15 cellular contexts compared by ENCODE assay signal in genomic region chr1:151050051-151050688, GRCh38. TPM values are rescaled to one million over a fixed set of nuclear protein-coding genes. Genes with fewer than 3 reads are reported as not detected.
DNase-seq lines count a peak whose midpoint lies in the region; ATAC-seq, FAIRE-seq and TF ChIP-seq lines count a peak whose summit lies in the region.
"Had no signal": no experiment of that assay in that cellular context is flagged by ENCODE, and none has a peak within 500 bp of the region (broad histone marks: within the 10 kb centered on the region; RNA-seq: fewer than 3 reads in every experiment).

No MANE protein-coding gene starts in this region.

- POLR2A ChIA-PET in naive thymus-derived CD8-positive, alpha-beta T cell (lab: Charles Lee) = interaction anchor here (0.6 to 9.7 kb wide), 11 partner anchors 7 to 140 kb away, joined by 3 to 264 read pairs (median 3); partner anchors contain the start of genes BNIPL, CDC42SE1, GABPB2 and MLLT11

- peak overlapping the region; percentile 34 for H3K4me3 ChIP-seq in CD4-positive, CD25-positive, alpha-beta regulatory T cell (ENCODE audit: low read depth, low read length)
- no peak overlapping the region for H3K4me3 ChIP-seq in coronary artery
- H3K4me3 ChIP-seq: upper lobe of left lung had no signal

- no peaks in the 10 kb centered on the region for H3K9me3 ChIP-seq in CD4-positive, CD25-positive, alpha-beta regulatory T cell (ENCODE audit: control insufficient read depth in 2 of 2, low read length in 2 of 2)
- H3K9me3 ChIP-seq: upper lobe of left lung had no signal

- peak; percentile 63 for TF ChIP-seq POLR2A in GM12892 (IDR thresholded peaks at IDR 0.05; ENCODE audit: low read depth, low read length)

- FAIRE-seq in GM12892 (lab: Jason Lieb, UNC) = no peak
- FAIRE-seq: islet of Langerhans had no signal

- peaks cover 26% of the 10 kb centered on the region for H3K36me3 Mint-ChIP-seq in CD4-positive, CD25-positive, alpha-beta regulatory T cell
- peaks cover 55% of the 10 kb centered on the region for H3K36me3 Mint-ChIP-seq in activated T-helper 17 cell treated with anti-CD3 and anti-CD28 coated beads, Interleukin-2, amount 50 U/mL, for 72 hours (ENCODE audit: low read depth)
- H3K36me3 Mint-ChIP-seq in naive thymus-derived CD8-positive, alpha-beta T cell = peaks cover 10 to 49% (median 20%) of the 10 kb centered on the region in 3 donors

- ATAC-seq in CD4-positive, CD25-positive, alpha-beta regulatory T cell (ENCODE audit: low read depth in 2 of 2) = no peak
- ATAC-seq in activated T-helper 17 cell treated with anti-CD3 and anti-CD28 coated beads, Interleukin-2, amount 50 U/mL, for 72 hours (replicated peaks) = no peak
- no peak for ATAC-seq in naive thymus-derived CD8-positive, alpha-beta T cell
- ATAC-seq: activated naive CD4-positive, alpha-beta T cell treated with anti-CD3 and anti-CD28 coated beads, Interleukin-2, amount 50 U/mL, for 72 hours had no signal

- no peak for DNase-seq in CD4-positive, CD25-positive, alpha-beta regulatory T cell
- DNase-seq in GM12892 (ENCODE audit: insufficient read length) (no peak), substantia nigra (lab: John Stamatoyannopoulos, UW) (no peak), NAMALWA (ENCODE audit: low spot score) (no peak), NCI-H1417 (lab: John Stamatoyannopoulos, UW) (no peak), coronary artery (ENCODE audit: low spot score) (no peak)
- DNase-seq in naive thymus-derived CD8-positive, alpha-beta T cell = no peak
- DNase-seq: NCI-H748 treated with DMSO at 0.1 percent for 48 hours, T1000, upper lobe of left lung had no signal

- H3K27ac Mint-ChIP-seq in CD4-positive, CD25-positive, alpha-beta regulatory T cell = peak overlapping the region; percentile 43 to 93 (median 71)
- peak overlapping the region; percentile 9 for H3K27ac Mint-ChIP-seq in activated T-helper 17 cell treated with anti-CD3 and anti-CD28 coated beads, Interleukin-2, amount 50 U/mL, for 72 hours
- H3K27ac Mint-ChIP-seq in naive thymus-derived CD8-positive, alpha-beta T cell = peak overlapping the region in 9 of 10 donors; percentile 85 to 99 (median 93)
- H3K27ac Mint-ChIP-seq: activated naive CD4-positive, alpha-beta T cell treated with anti-CD3 and anti-CD28 coated beads, Interleukin-2, amount 50 U/mL, for 72 hours had no signal

- H3K9me3 Mint-ChIP-seq in CD4-positive, CD25-positive, alpha-beta regulatory T cell = peaks cover 0 to 2% (median 0%) of the 10 kb centered on the region in 7 donors
- no peaks in the 10 kb centered on the region for H3K9me3 Mint-ChIP-seq in activated T-helper 17 cell treated with anti-CD3 and anti-CD28 coated beads, Interleukin-2, amount 50 U/mL, for 72 hours
- no peaks in the 10 kb centered on the region for H3K9me3 Mint-ChIP-seq in naive thymus-derived CD8-positive, alpha-beta T cell
- H3K9me3 Mint-ChIP-seq: activated naive CD4-positive, alpha-beta T cell treated with anti-CD3 and anti-CD28 coated beads, Interleukin-2, amount 50 U/mL, for 72 hours had no signal

- no peaks in the 10 kb centered on the region for H3K27me3 Mint-ChIP-seq in CD4-positive, CD25-positive, alpha-beta regulatory T cell
- no peaks in the 10 kb centered on the region for H3K27me3 Mint-ChIP-seq in activated T-helper 17 cell treated with anti-CD3 and anti-CD28 coated beads, Interleukin-2, amount 50 U/mL, for 72 hours
- H3K27me3 Mint-ChIP-seq in naive thymus-derived CD8-positive, alpha-beta T cell = no peaks in the 10 kb centered on the region

- H3K4me1 ChIP-seq in CD4-positive, CD25-positive, alpha-beta regulatory T cell (ENCODE audit: control insufficient read depth, insufficient read depth, low read length, poor library complexity, severe bottlenecking) = peaks cover 76% of the 10 kb centered on the region

- H3K4me1 Mint-ChIP-seq in CD4-positive, CD25-positive, alpha-beta regulatory T cell = peaks cover 21 to 91% (median 58%) of the 10 kb centered on the region in 4 donors
- H3K4me1 Mint-ChIP-seq in activated T-helper 17 cell treated with anti-CD3 and anti-CD28 coated beads, Interleukin-2, amount 50 U/mL, for 72 hours = peaks cover 14% of the 10 kb centered on the region
- H3K4me1 Mint-ChIP-seq in naive thymus-derived CD8-positive, alpha-beta T cell = peaks cover 26 to 93% (median 86%) of the 10 kb centered on the region in 4 donors

- H3K27me3 ChIP-seq in CD4-positive, CD25-positive, alpha-beta regulatory T cell (ENCODE audit: control insufficient read depth, insufficient read depth, low read length) = no peaks in the 10 kb centered on the region
- H3K27me3 ChIP-seq: upper lobe of left lung had no signal

- no peak for TF ChIP-seq CTCF in coronary artery (IDR thresholded peaks at IDR 0.05)

- peak overlapping the region; percentile 53 for H3K27ac ChIP-seq in CD4-positive, CD25-positive, alpha-beta regulatory T cell (ENCODE audit: insufficient read depth, low read length, poor library complexity, severe bottlenecking)
- H3K27ac ChIP-seq in substantia nigra (ENCODE audit: low read depth, low read length, poor library complexity, severe bottlenecking) (no peak overlapping the region), coronary artery (no peak overlapping the region)

- peaks cover 40% of the 10 kb centered on the region for H3K36me3 ChIP-seq in CD4-positive, CD25-positive, alpha-beta regulatory T cell (ENCODE audit: control insufficient read depth, insufficient read depth, low read length)

- H3K4me3 Mint-ChIP-seq in CD4-positive, CD25-positive, alpha-beta regulatory T cell = peak overlapping the region; percentile 13 to 95 (median 86)
- no peak overlapping the region for H3K4me3 Mint-ChIP-seq in activated T-helper 17 cell treated with anti-CD3 and anti-CD28 coated beads, Interleukin-2, amount 50 U/mL, for 72 hours
- peak overlapping the region in 8 of 10 donors; percentile 1 to 94 (median 90) for H3K4me3 Mint-ChIP-seq in naive thymus-derived CD8-positive, alpha-beta T cell

RNA-seq across cellular contexts. Expression of gene C1orf56, which starts 2.6 kb away (rescaled TPM):
- total RNA-seq in CD4-positive, CD25-positive, alpha-beta regulatory T cell = 0.67 TPM
- polyA plus RNA-seq in CD4-positive, CD25-positive, alpha-beta regulatory T cell = 1 to 10 TPM; 3.5 to 4.8 (median 4.1) TPM
- polyA plus RNA-seq in GM12892 (2012; ENCODE audit: missing spikeins) = 0.74 TPM
- total RNA-seq in activated T-helper 17 cell treated with anti-CD3 and anti-CD28 coated beads, Interleukin-2, amount 50 U/mL, for 72 hours = 1 to 10 TPM in 1 of 2 donors, under 1 TPM in 1; 0.71 to 1.2 TPM
- 1 to 10 TPM; 4.2 to 4.4 TPM for total RNA-seq in naive thymus-derived CD8-positive, alpha-beta T cell
- 1 to 10 TPM; 2.6 to 5.2 (median 4.5) TPM for polyA plus RNA-seq in naive thymus-derived CD8-positive, alpha-beta T cell

RNA-seq across cellular contexts. Expression of gene CDC42SE1, which starts 9.3 kb away (rescaled TPM):
- total RNA-seq in CD4-positive, CD25-positive, alpha-beta regulatory T cell = 496 TPM
- polyA plus RNA-seq in CD4-positive, CD25-positive, alpha-beta regulatory T cell = 100 to 1,000 TPM; 119 to 152 (median 140) TPM
- 48.7 TPM for polyA plus RNA-seq in GM12892 (2012; ENCODE audit: missing spikeins)
- total RNA-seq in activated T-helper 17 cell treated with anti-CD3 and anti-CD28 coated beads, Interleukin-2, amount 50 U/mL, for 72 hours = 100 to 1,000 TPM in 1 of 2 donors, 10 to 100 TPM in 1; 99.7 to 121 TPM
- 100 to 1,000 TPM; 482 TPM for total RNA-seq in naive thymus-derived CD8-positive, alpha-beta T cell
- 10 to 100 TPM; 77.9 to 89.3 (median 80.9) TPM for polyA plus RNA-seq in naive thymus-derived CD8-positive, alpha-beta T cell

RNA-seq across cellular contexts. Expression of gene MLLT11, which starts 10.0 kb away (rescaled TPM):
- 3.9 TPM for total RNA-seq in CD4-positive, CD25-positive, alpha-beta regulatory T cell
- polyA plus RNA-seq in CD4-positive, CD25-positive, alpha-beta regulatory T cell = 1 to 10 TPM; 3.1 to 4.4 (median 4.2) TPM
- polyA plus RNA-seq in GM12892 (2012; ENCODE audit: missing spikeins) = 5.6 TPM
- 1 to 10 TPM; 1.7 to 4.0 TPM for total RNA-seq in activated T-helper 17 cell treated with anti-CD3 and anti-CD28 coated beads, Interleukin-2, amount 50 U/mL, for 72 hours
- total RNA-seq in naive thymus-derived CD8-positive, alpha-beta T cell = 1 to 10 TPM; 4.9 to 5.8 TPM
- polyA plus RNA-seq in naive thymus-derived CD8-positive, alpha-beta T cell = 1 to 10 TPM; 6.7 to 7.5 (median 7.4) TPM

RNA-seq across cellular contexts. Expression of gene BNIPL, which starts 13.8 kb away (rescaled TPM):
- total RNA-seq in CD4-positive, CD25-positive, alpha-beta regulatory T cell = 0.94 TPM
- polyA plus RNA-seq in CD4-positive, CD25-positive, alpha-beta regulatory T cell = under 1 TPM; 0.07 to 0.43 (median 0.18) TPM
- 0.28 TPM for polyA plus RNA-seq in GM12892 (2012; ENCODE audit: missing spikeins)
- 1 to 10 TPM; 1.4 to 4.5 TPM for total RNA-seq in activated T-helper 17 cell treated with anti-CD3 and anti-CD28 coated beads, Interleukin-2, amount 50 U/mL, for 72 hours
- 1 to 10 TPM; 3.8 to 5.3 TPM for total RNA-seq in naive thymus-derived CD8-positive, alpha-beta T cell
- under 1 TPM in 2 of 3 donors, not detected in 1; 0.15 to 0.30 TPM for polyA plus RNA-seq in naive thymus-derived CD8-positive, alpha-beta T cell
- total RNA-seq: glomerular endothelial cell, mesenteric fat pad had no signal

RNA-seq across cellular contexts. Expression of gene GABPB2, which starts 20.4 kb away (rescaled TPM):
- 26.4 TPM for total RNA-seq in CD4-positive, CD25-positive, alpha-beta regulatory T cell
- 1 to 10 TPM; 5.4 to 8.1 (median 6.0) TPM for polyA plus RNA-seq in CD4-positive, CD25-positive, alpha-beta regulatory T cell
- 7.3 TPM for polyA plus RNA-seq in GM12892 (2012; ENCODE audit: missing spikeins)
- total RNA-seq in activated T-helper 17 cell treated with anti-CD3 and anti-CD28 coated beads, Interleukin-2, amount 50 U/mL, for 72 hours = 10 to 100 TPM in 1 of 2 donors, 1 to 10 TPM in 1; 5.8 to 11.7 TPM
- 10 to 100 TPM; 39.6 to 43.8 TPM for total RNA-seq in naive thymus-derived CD8-positive, alpha-beta T cell
- polyA plus RNA-seq in naive thymus-derived CD8-positive, alpha-beta T cell = 10 to 100 TPM in 1 of 3 donors, 1 to 10 TPM in 2; 4.8 to 16.4 (median 5.4) TPM

Comparison
In these comparisons a context has a peak if more than half of its experiments do, and no peak if none do; other contexts are left out.
1. H3K27ac Mint-ChIP-seq: peak in every context shown above with its lines; median percentile 93 in naive thymus-derived CD8-positive, alpha-beta T cell; 71 in CD4-positive, CD25-positive, alpha-beta regulatory T cell; 9 in activated T-helper 17 cell treated with anti-CD3 and anti-CD28 coated beads, Interleukin-2, amount 50 U/mL, for 72 hours.